ENCODE assay signal across 9 cellular contexts in the genomic region with DNA sequence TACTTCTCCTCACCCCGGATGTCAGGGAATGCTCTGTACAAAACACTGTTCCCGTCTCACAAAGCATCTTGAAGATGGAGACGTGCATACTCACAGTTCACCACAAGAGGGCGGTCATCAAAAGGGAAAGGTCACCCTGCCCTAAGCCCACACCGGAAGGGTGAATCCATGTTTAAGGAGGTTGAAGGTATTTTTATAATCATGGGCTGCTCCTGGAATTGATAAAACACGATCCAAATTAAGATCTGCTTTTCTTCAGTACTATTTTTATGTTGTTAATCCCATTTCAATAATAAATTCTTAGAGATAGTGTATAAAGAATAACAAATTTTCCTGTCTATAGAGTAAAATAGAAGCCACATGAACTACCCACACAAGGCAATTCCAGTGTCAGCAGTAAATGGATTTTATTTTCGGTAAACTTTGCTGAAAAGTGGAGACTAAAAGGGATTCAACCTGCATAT.
A peak's percentile ranks its signal among the peaks of the same experiment; 100 is the strongest.
DNase-seq lines count a peak whose midpoint lies in the region; ATAC-seq and TF ChIP-seq lines count a peak whose summit lies in the region.
"Had no signal": no experiment of that assay in that cellular context is flagged by ENCODE, and none has a peak within 500 bp of the region (broad histone marks: within the 10 kb centered on the region; RNA-seq: fewer than 3 reads in every experiment).

No MANE protein-coding gene starts in this region.

- H3K4me3 Mint-ChIP-seq in chondrocyte (ENCODE audit: unreplicated experiment) = no peak overlapping the region

- peak; percentile 93 for ATAC-seq in HG03354 (IDR thresholded peaks at IDR 0.05; ENCODE audit: poor library complexity, severe bottlenecking, unreplicated experiment)
- peak; percentile 100 for ATAC-seq in left lobe of liver

- no peaks in the 10 kb centered on the region for H3K4me1 ChIP-seq in BE2C

- H3K9me3 ChIP-seq in BE2C = no peaks in the 10 kb centered on the region

- H3K27ac Mint-ChIP-seq in chondrocyte (ENCODE audit: unreplicated experiment) = no peak overlapping the region
- H3K27ac Mint-ChIP-seq: IgD-negative memory B cell had no signal

- no peaks in the 10 kb centered on the region for H3K36me3 Mint-ChIP-seq in chondrocyte (ENCODE audit: low read depth)
- H3K36me3 Mint-ChIP-seq: IgD-negative memory B cell had no signal

- DNase-seq in BE2C (peak; percentile 74), GM19238 (ENCODE audit: insufficient read length, low spot score) (peak; percentile 37), NCI-H446 treated with DMSO at 0.1 percent for 48 hours (lab: John Stamatoyannopoulos, UW) (peak; percentile 69), chondrocyte (ENCODE audit: low spot score) (no peak), left lobe of liver (ENCODE audit: low spot score) (peak; percentile 70)
- DNase-seq in activated CD4-positive, alpha-beta T cell treated with anti-CD3 and anti-CD28 coated beads for 1 hour = peak; percentile 54
- DNase-seq in stimulated activated CD4-positive, alpha-beta T cell treated with anti-CD3 and anti-CD28 coated beads, Interleukin-4, amount 100 ng/mL, for 48 hours (ENCODE audit: low read depth in 2 of 2) = peak; percentile 70 to 78

- no peaks in the 10 kb centered on the region for H3K27me3 Mint-ChIP-seq in chondrocyte (ENCODE audit: low read depth)

- peaks cover 4% of the 10 kb centered on the region for H3K4me1 Mint-ChIP-seq in chondrocyte (ENCODE audit: low read depth)

- H3K4me3 ChIP-seq in BE2C (ENCODE audit: low read depth, low read length) = no peak overlapping the region

- no peaks in the 10 kb centered on the region for H3K36me3 ChIP-seq in BE2C

- no peaks in the 10 kb centered on the region for H3K9me3 Mint-ChIP-seq in chondrocyte (ENCODE audit: low read depth)
- H3K9me3 Mint-ChIP-seq: IgD-negative memory B cell had no signal

- H3K27me3 ChIP-seq in BE2C = no peaks in the 10 kb centered on the region

- TF ChIP-seq CTCF in BE2C (IDR thresholded peaks at IDR 0.05; ENCODE audit: low read depth, low read length) = peak; percentile 96
- TF ChIP-seq CTCF in chondrocyte (IDR thresholded peaks at IDR 0.05) = peak; percentile 99
